ENCODE assay signal across 22 cellular contexts in the genomic region with DNA sequence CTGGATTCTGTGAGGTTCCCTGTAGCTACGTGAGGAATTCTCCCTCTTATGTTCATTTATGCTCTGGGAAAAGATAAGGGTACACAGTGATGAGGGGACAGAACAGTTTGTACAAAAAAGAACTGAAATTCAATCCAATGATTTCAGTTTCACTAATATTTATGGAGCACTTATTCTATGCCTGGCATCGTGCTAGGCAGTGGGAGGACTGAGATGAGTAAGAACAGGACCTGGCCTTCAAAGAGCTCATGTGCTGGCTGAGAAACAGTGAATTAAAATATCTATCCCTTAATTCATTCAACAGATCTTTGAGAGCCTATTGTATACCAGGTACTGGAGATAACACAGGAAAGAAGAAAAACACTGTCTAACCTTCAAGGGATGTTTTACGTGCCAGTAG. TPM values are rescaled to one million over a fixed set of nuclear protein-coding genes. Genes with fewer than 3 reads are reported as not detected.
DNase-seq lines count a peak whose midpoint lies in the region; ATAC-seq, FAIRE-seq and TF ChIP-seq lines count a peak whose summit lies in the region.
"Had no signal": no experiment of that assay in that cellular context is flagged by ENCODE, and none has a peak within 500 bp of the region (broad histone marks: within the 10 kb centered on the region; RNA-seq: fewer than 3 reads in every experiment).

No MANE protein-coding gene starts in this region.

- TF ChIP-seq CTCF in body of pancreas (IDR thresholded peaks at IDR 0.05) (no peak), sigmoid colon (IDR thresholded peaks at IDR 0.05) (no peak)

- H4K8ac ChIP-seq in mesenchymal stem cell (ENCODE audit: low read length) = no peak overlapping the region

- H2BK5ac ChIP-seq in mesenchymal stem cell (ENCODE audit: low read depth, low read length, poor library complexity, severe bottlenecking) = no peak overlapping the region

- no peak overlapping the region for H2BK12ac ChIP-seq in mesenchymal stem cell (ENCODE audit: low read length in 2 of 2)

- H3K79me1 ChIP-seq in mesenchymal stem cell (replicated peaks; ENCODE audit: low read length, poor library complexity, severe bottlenecking) = no peaks in the 10 kb centered on the region

- H3K9me3 ChIP-seq in SJSA1 (replicated peaks) (no peaks in the 10 kb centered on the region), body of pancreas (no peaks in the 10 kb centered on the region), mesenchymal stem cell (ENCODE audit: control insufficient read depth, low read length) (no peaks in the 10 kb centered on the region), sigmoid colon (no peaks in the 10 kb centered on the region)
- H3K9me3 ChIP-seq: A549, BLaER1 had no signal

- H3K4me1 ChIP-seq in SJSA1 (replicated peaks) (peaks cover 54% of the 10 kb centered on the region), body of pancreas (peaks cover 32% of the 10 kb centered on the region), mesenchymal stem cell (ENCODE audit: control insufficient read depth, insufficient read depth, low read depth, low read length) (peaks cover 23% of the 10 kb centered on the region), sigmoid colon (peaks cover 0 to 62% (median 49%) of the 10 kb centered on the region in 4 donors)
- H3K4me1 ChIP-seq: BLaER1 had no signal

- no peak overlapping the region for H3K4ac ChIP-seq in mesenchymal stem cell (ENCODE audit: low read depth in 1 of 2, low read length in 2 of 2)

- FAIRE-seq in HTR-8/SVneo (lab: Jason Lieb, UNC) = no peak
- FAIRE-seq: A549 had no signal

- H3K9ac ChIP-seq in mesenchymal stem cell (ENCODE audit: low read length) = no peak overlapping the region
- H3K9ac ChIP-seq: BLaER1 had no signal

- H4K91ac ChIP-seq in mesenchymal stem cell (ENCODE audit: low read length) = no peak overlapping the region

- H3K27ac ChIP-seq in SJSA1 (peak overlapping the region; percentile 82), body of pancreas (peak overlapping the region in 3 of 4 donors; percentile 0 to 75 (median 40)), mesenchymal stem cell (ENCODE audit: low read length, poor library complexity, severe bottlenecking) (peak overlapping the region; percentile 19), sigmoid colon (peak overlapping the region; percentile 71 to 93 (median 85))
- H3K27ac ChIP-seq: BLaER1, PC-9, RWPE1 had no signal

- DNase-seq in SJSA1 (ENCODE audit: low read depth in 1 of 2, low spot score in 2 of 2) (no peak), body of pancreas (no peak), mesenchymal stem cell (peak; percentile 58), sigmoid colon (no peak), H4 (ENCODE audit: low spot score) (no peak), SW 1271 (lab: John Stamatoyannopoulos, UW) (no peak), HTR-8/SVneo (ENCODE audit: insufficient read length, low spot score) (no peak)
- DNase-seq in stimulated activated CD8-positive, alpha-beta memory T cell treated with anti-CD3 and anti-CD28 coated beads, Interleukin-4, amount 100 ng/mL, for 48 hours = no peak
- DNase-seq: CD4-positive, alpha-beta memory T cell; DMS153; GDM1; H9; KBM-7; NCI-H1417; NCI-H187 treated with DMSO at 0.1 percent for 48 hours; NCI-H226; NCI-H524; PC-9; SIG-M5 had no signal

- no peak overlapping the region for H2AFZ ChIP-seq in mesenchymal stem cell (ENCODE audit: low read depth, low read length)
- H2AFZ ChIP-seq: PC-9 had no signal

- H3K27me3 ChIP-seq in SJSA1 (replicated peaks) (no peaks in the 10 kb centered on the region), body of pancreas (no peaks in the 10 kb centered on the region), mesenchymal stem cell (ENCODE audit: control insufficient read depth in 1 of 2, insufficient read depth in 1 of 2, low read length in 2 of 2) (no peaks in the 10 kb centered on the region), sigmoid colon (no peaks in the 10 kb centered on the region)
- H3K27me3 ChIP-seq: BLaER1 had no signal

- WGBS in body of pancreas, 2 donors = 53 to 54% methylated on average over 3 of the region's 3 CpGs
- 43% methylated on average over 1 of the region's 3 CpGs for WGBS in mesenchymal stem cell
- 58 to 59% methylated on average over 3 of the region's 3 CpGs for WGBS in sigmoid colon, 2 donors

- H3K23ac ChIP-seq in mesenchymal stem cell (ENCODE audit: low read length in 2 of 2) = no peak overlapping the region

- no peak overlapping the region for H3K18ac ChIP-seq in mesenchymal stem cell (ENCODE audit: low read depth in 1 of 2, low read length in 2 of 2)

- H2AK5ac ChIP-seq in mesenchymal stem cell (ENCODE audit: low read length, severe bottlenecking) = peak overlapping the region; percentile 49

- no peak overlapping the region for H3K4me2 ChIP-seq in mesenchymal stem cell (ENCODE audit: low read length, poor library complexity, severe bottlenecking)
- H3K4me2 ChIP-seq: A549, BLaER1, PC-9 had no signal

- ATAC-seq in body of pancreas = no peak
- ATAC-seq: A549 had no signal

- no peak overlapping the region for H2BK15ac ChIP-seq in mesenchymal stem cell (ENCODE audit: low read depth, poor library complexity, severe bottlenecking)

- H3K14ac ChIP-seq in mesenchymal stem cell (ENCODE audit: low read length in 2 of 2) = no peak overlapping the region

- peak in 2 of 4 donors; percentile 6 to 76 for TF ChIP-seq EP300 in sigmoid colon (IDR thresholded peaks at IDR 0.05)

- TF ChIP-seq POLR2A in body of pancreas (IDR thresholded peaks at IDR 0.05) (no peak), sigmoid colon (IDR thresholded peaks at IDR 0.05) (no peak)

- intact Hi-C loops in body of pancreas (cut with DNase I) (loop anchor here (10.0 kb wide), 1 partner anchor 542 kb away; no protein-coding TSS in a partner anchor), sigmoid colon (cut with DNase I) (no loop called here)

- H3K4me3 ChIP-seq in SJSA1 (no peak overlapping the region), body of pancreas (no peak overlapping the region), mesenchymal stem cell (ENCODE audit: insufficient read depth in 1 of 2, low read depth in 1 of 2, low read length in 2 of 2) (no peak overlapping the region), sigmoid colon (no peak overlapping the region)
- H3K4me3 ChIP-seq: A549, BLaER1, PC-9 had no signal

- H2BK120ac ChIP-seq in mesenchymal stem cell (ENCODE audit: low read depth, low read length) = no peak overlapping the region

- no peaks in the 10 kb centered on the region; the same call in 1 of the 2 replicates for H3K36me3 ChIP-seq in SJSA1
- H3K36me3 ChIP-seq in body of pancreas (replicated peaks in 1 of 2; ENCODE audit: insufficient read depth in 1 of 2, low read depth in 2 of 2) = peaks cover 0 to 1% of the 10 kb centered on the region in 2 donors
- H3K36me3 ChIP-seq in mesenchymal stem cell (ENCODE audit: control insufficient read depth in 1 of 2, insufficient read depth in 2 of 2, low read depth in 1 of 2, low read length in 2 of 2) = peaks cover 0 to 9% of the 10 kb centered on the region in 2 experiments
- no peaks in the 10 kb centered on the region for H3K36me3 ChIP-seq in sigmoid colon
- H3K36me3 ChIP-seq: BLaER1 had no signal

RNA-seq across cellular contexts. Expression of gene SSR3, which starts 22.2 kb away (rescaled TPM):
- total RNA-seq in SJSA1 (2014; rRNA removed; shearing (Covaris generic)) = 233 and 323 TPM in 2 replicates
- total RNA-seq in body of pancreas = 10 to 100 TPM; 77.1 to 97.5 TPM
- 238 TPM for polyA plus RNA-seq in mesenchymal stem cell (2013, experiment 1 of 2)
- polyA plus RNA-seq in mesenchymal stem cell (2013, experiment 2 of 2) = 261 TPM
- 100 to 1,000 TPM in 1 of 4 donors, 10 to 100 TPM in 3; 78.1 to 113 (median 90.4) TPM for total RNA-seq in sigmoid colon
- 100 to 1,000 TPM in 1 of 3 donors, 10 to 100 TPM in 2; 59.2 to 102 (median 61.9) TPM for polyA plus RNA-seq in sigmoid colon
- total RNA-seq in H4 (2014; rRNA removed; shearing (Covaris generic)) = 185 and 215 TPM in 2 replicates

Comparison
In these comparisons a context has a peak if more than half of its experiments do, and no peak if none do; other contexts are left out.
1. H3K27ac ChIP-seq: peak in every context shown above with its lines; median percentile 85 in sigmoid colon; 82 in SJSA1; 40 in body of pancreas; 19 in mesenchymal stem cell.